9 cellular contexts compared by ENCODE assay signal in the genomic region with DNA sequence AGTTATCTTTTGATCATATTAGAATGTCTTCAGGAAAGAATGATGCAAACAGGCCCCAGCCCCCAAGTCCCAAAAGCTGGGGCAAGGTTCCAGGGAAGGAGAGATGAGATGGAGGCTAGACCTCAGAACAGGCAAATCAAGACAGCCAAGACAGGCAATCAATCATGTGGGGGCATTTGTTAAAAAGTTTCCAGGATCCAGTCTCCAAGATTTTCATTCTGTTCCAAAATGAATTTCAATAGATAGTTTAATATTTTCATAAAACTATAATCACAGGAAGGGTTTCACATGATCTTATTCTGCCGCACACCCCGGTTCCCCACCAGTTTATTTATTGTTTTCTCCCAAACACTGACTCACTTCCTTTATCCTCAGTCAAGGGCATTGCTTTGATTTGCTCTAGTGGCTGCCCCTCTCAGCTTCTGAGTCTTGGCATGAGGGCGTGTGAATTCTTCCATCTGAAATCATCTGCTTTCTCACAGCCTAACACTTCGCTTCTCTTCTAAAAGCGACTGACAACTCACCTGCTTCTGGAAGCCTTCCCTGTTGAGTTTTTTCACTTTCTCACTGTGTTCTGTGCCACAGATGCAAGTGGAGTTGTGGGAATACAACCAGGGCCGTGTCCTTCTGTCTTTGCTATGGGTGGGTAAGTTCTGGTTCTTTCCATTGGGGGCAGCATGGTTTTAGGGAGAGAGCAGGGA. TPM values are rescaled to one million over a fixed set of nuclear protein-coding genes. Genes with fewer than 3 reads are reported as not detected.
DNase-seq lines count a peak whose midpoint lies in the region; ATAC-seq and TF ChIP-seq lines count a peak whose summit lies in the region.
"Had no signal": no experiment of that assay in that cellular context is flagged by ENCODE, and none has a peak within 500 bp of the region (broad histone marks: within the 10 kb centered on the region; RNA-seq: fewer than 3 reads in every experiment).

No MANE protein-coding gene starts in this region.

- DNase-seq in DMS53 (lab: John Stamatoyannopoulos, UW) (peak; percentile 79), anterior cingulate cortex (lab: John Stamatoyannopoulos, UW) (peak in 45 of 58 donors; percentile 4 to 73 (median 27)), hippocampal formation (lab: John Stamatoyannopoulos, UW) (peak; percentile 41 to 85)
- DNase-seq: activated B cell treated with CpG ODN at 0.5 μM for 24 hours had no signal

- H3K27ac ChIP-seq in skeletal muscle tissue (ENCODE audit: low read depth, low read length): peak overlapping the region; percentile 39

- H3K4me3 ChIP-seq in skeletal muscle tissue (ENCODE audit: low read length in 3 of 3): peak overlapping the region in 1 of 3 donors; percentile 52

- no peak overlapping the region for H3K27ac Mint-ChIP-seq in stimulated activated memory B cell treated with anti-CD40 and anti-IgM and Interleukin-4, amounts not matched to agents 10 μg/mL and 1 μg/mL and 100 μg/mL, for 72 hours
- H3K27ac Mint-ChIP-seq: activated B cell treated with CpG ODN at 0.5 μM for 24 hours had no signal

- no peaks in the 10 kb centered on the region for H3K9me3 Mint-ChIP-seq in stimulated activated memory B cell treated with anti-CD40 and anti-IgM and Interleukin-4, amounts not matched to agents 10 μg/mL and 1 μg/mL and 100 μg/mL, for 72 hours
- H3K9me3 Mint-ChIP-seq: activated B cell treated with CpG ODN at 0.5 μM for 24 hours had no signal

- H3K9ac ChIP-seq in skeletal muscle tissue (ENCODE audit: low read depth in 1 of 3, low read length in 3 of 3): peak overlapping the region in 2 of 3 donors; percentile 6 to 74

- no peaks in the 10 kb centered on the region for H3K36me3 ChIP-seq in skeletal muscle tissue (ENCODE audit: control insufficient read depth in 3 of 3, insufficient read depth in 3 of 3, low read length in 3 of 3)

- peaks cover 12% of the 10 kb centered on the region for H3K4me1 Mint-ChIP-seq in stimulated activated memory B cell treated with anti-CD40 and anti-IgM and Interleukin-4, amounts not matched to agents 10 μg/mL and 1 μg/mL and 100 μg/mL, for 72 hours

- no peak for TF ChIP-seq EP300 in Ishikawa (IDR thresholded peaks at IDR 0.05; ENCODE audit: borderline replicate concordance)

- no peak for ATAC-seq in stimulated activated memory B cell treated with anti-CD40 and anti-IgM and Interleukin-4, amounts not matched to agents 10 μg/mL and 1 μg/mL and 100 μg/mL, for 72 hours
- ATAC-seq in HG02981 (IDR thresholded peaks at IDR 0.05; ENCODE audit: unreplicated experiment): no peak
- no peak for ATAC-seq in HG02588 (IDR thresholded peaks at IDR 0.05; ENCODE audit: unreplicated experiment)

- H3K27me3 Mint-ChIP-seq in stimulated activated memory B cell treated with anti-CD40 and anti-IgM and Interleukin-4, amounts not matched to agents 10 μg/mL and 1 μg/mL and 100 μg/mL, for 72 hours: no peaks in the 10 kb centered on the region
- H3K27me3 Mint-ChIP-seq: activated B cell treated with CpG ODN at 0.5 μM for 24 hours had no signal

- no peaks in the 10 kb centered on the region for H3K36me3 Mint-ChIP-seq in stimulated activated memory B cell treated with anti-CD40 and anti-IgM and Interleukin-4, amounts not matched to agents 10 μg/mL and 1 μg/mL and 100 μg/mL, for 72 hours

- no peaks in the 10 kb centered on the region for H3K27me3 ChIP-seq in skeletal muscle tissue (ENCODE audit: control insufficient read depth in 3 of 3, insufficient read depth in 3 of 3, low read length in 3 of 3)

- TF ChIP-seq RAD21 in Ishikawa (IDR thresholded peaks at IDR 0.05; ENCODE audit: low read depth): peak; percentile 72

- no peaks in the 10 kb centered on the region for H3K9me3 ChIP-seq in skeletal muscle tissue (ENCODE audit: control insufficient read depth in 3 of 3, low read length in 3 of 3)

- H3K4me1 ChIP-seq in skeletal muscle tissue (ENCODE audit: control insufficient read depth in 3 of 3, insufficient read depth in 3 of 3, low read length in 3 of 3): peaks cover 13 to 26% (median 23%) of the 10 kb centered on the region in 3 donors

- H3K4me3 Mint-ChIP-seq in stimulated activated memory B cell treated with anti-CD40 and anti-IgM and Interleukin-4, amounts not matched to agents 10 μg/mL and 1 μg/mL and 100 μg/mL, for 72 hours: no peak overlapping the region
- H3K4me3 Mint-ChIP-seq: activated B cell treated with CpG ODN at 0.5 μM for 24 hours had no signal

TF ChIP-seq in Ishikawa, 13 proteins besides CTCF, POLR2A, EP300 and RAD21:
- TF ChIP-seq FOXM1 (IDR thresholded peaks at IDR 0.05; ENCODE audit: borderline replicate concordance, low read depth) (no peak), TCF12 (IDR thresholded peaks at IDR 0.05; ENCODE audit: low read depth) (0 out of 2 replicates have a peak, but pooled peaks have one; percentile 20)

RNA-seq across cellular contexts. Expression of gene TERF2, which starts 12.2 kb away (rescaled TPM):
- 53.2 TPM for total RNA-seq in skeletal muscle tissue

RNA-seq across cellular contexts. Expression of gene CYB5B, which starts 26.4 kb away (rescaled TPM):
- 27.7 TPM for total RNA-seq in skeletal muscle tissue

RNA-seq across cellular contexts. Expression of gene TMED6, which starts 46.4 kb away (rescaled TPM):
- not detected for total RNA-seq in skeletal muscle tissue

RNA-seq across cellular contexts. Expression of gene NIP7, which starts 58.4 kb away (rescaled TPM):
- 21.9 TPM for total RNA-seq in skeletal muscle tissue

RNA-seq across cellular contexts. Expression of gene COG8, which starts 58.6 kb away (rescaled TPM):
- 36.0 TPM for total RNA-seq in skeletal muscle tissue

Comparison
In these comparisons a context has a peak if more than half of its experiments do, and no peak if none do; other contexts are left out.
1. DNase-seq: peak in every context shown above with its lines; median percentile 79 in DMS53; 63 in hippocampal formation; 27 in anterior cingulate cortex.